Comparison of ENCODE assay signal across 8 cellular contexts in the genomic region with DNA sequence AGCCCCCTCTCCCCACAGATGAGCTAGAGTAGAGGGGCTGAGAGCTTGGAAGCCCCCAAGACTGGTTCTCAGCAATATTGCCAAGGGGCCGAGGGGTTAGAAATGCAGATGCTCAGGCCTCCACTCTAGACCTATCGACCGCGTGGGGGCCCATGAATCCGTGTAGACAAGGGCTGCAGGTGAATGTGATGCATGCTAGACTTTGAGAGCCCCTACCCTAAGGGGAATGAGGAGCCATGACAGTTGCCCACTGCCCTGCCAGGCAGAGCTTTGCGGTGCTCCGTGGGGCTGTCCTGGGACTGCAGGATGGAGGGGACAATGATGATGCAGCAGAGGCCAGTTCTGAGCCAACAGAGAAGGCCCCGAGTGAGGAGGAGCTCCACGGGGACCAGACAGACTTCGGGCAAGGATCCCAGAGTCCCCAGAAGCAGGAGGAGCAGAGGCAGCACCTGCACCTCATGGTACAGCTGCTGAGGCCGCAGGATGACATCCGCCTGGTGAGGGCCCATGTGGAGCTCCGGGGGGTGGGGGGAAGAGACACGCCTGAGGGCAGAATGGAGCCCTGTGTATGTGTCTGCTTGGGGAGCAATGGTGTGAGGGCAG. TPM values are rescaled to one million over a fixed set of nuclear protein-coding genes. Genes with fewer than 3 reads are reported as not detected.
DNase-seq lines count a peak whose midpoint lies in the region; ATAC-seq and TF ChIP-seq lines count a peak whose summit lies in the region.

No MANE protein-coding gene starts in this region.

- no peaks in the 10 kb centered on the region for H3K9me2 ChIP-seq in OCI-LY7 (ENCODE audit: insufficient read depth, low read length)

- BruUV-seq in Panc1 (replicated peaks; lab: Mats Ljungman, UMichigan) = TSS peak; percentile 54
- no TSS peak for BruUV-seq in OCI-LY7 (replicated peaks; lab: Mats Ljungman, UMichigan)

- H3K36me3 Mint-ChIP-seq in CD14-positive monocyte = peaks cover 41 to 69% of the 10 kb centered on the region in 2 donors

- no peak overlapping the region for H2AFZ ChIP-seq in OCI-LY7 (ENCODE audit: low read length)

- H3K9me3 Mint-ChIP-seq in CD14-positive monocyte = no peaks in the 10 kb centered on the region

- H3K4me3 ChIP-seq in Panc1 (ENCODE audit: low read depth in 2 of 2, low read length in 2 of 2) (peak overlapping the region; percentile 74 to 85), esophagus (ENCODE audit: low read depth in 1 of 2, low read length in 2 of 2) (peak overlapping the region; percentile 67 to 97), ovary (peak overlapping the region; percentile 61), OCI-LY7 (ENCODE audit: low read depth, low read length, poor library complexity, severe bottlenecking) (no peak overlapping the region)

- peak overlapping the region; percentile 83 for H3K27ac ChIP-seq in Panc1 (ENCODE audit: low read length)
- H3K27ac ChIP-seq in esophagus (ENCODE audit: low read depth in 2 of 2, low read length in 1 of 2) = peak overlapping the region; percentile 81 to 89
- H3K27ac ChIP-seq in ovary = peak overlapping the region in 1 of 2 donors; percentile 82
- no peak overlapping the region for H3K27ac ChIP-seq in OCI-LY7 (ENCODE audit: low read depth, low read length, poor library complexity, severe bottlenecking)

- CTCF ChIA-PET in Panc1 (lab: Charles Lee) = no interaction called here
- CTCF ChIA-PET in OCI-LY7 (lab: Charles Lee; ENCODE audit: unreplicated experiment) = interaction anchor here (0.6 kb wide), 1 partner anchor 11 kb away, joined by 4 read pairs; no protein-coding TSS in a partner anchor

- H3K36me3 ChIP-seq in Panc1 (ENCODE audit: control insufficient read depth, insufficient read depth, low read length) = no peaks in the 10 kb centered on the region; the same call in 1 of the 2 replicates
- peaks cover 15 to 49% of the 10 kb centered on the region in 2 donors for H3K36me3 ChIP-seq in esophagus (ENCODE audit: control insufficient read depth in 2 of 2, insufficient read depth in 2 of 2, low read length in 1 of 2)
- H3K36me3 ChIP-seq in ovary = no peaks in the 10 kb centered on the region
- peaks cover 71% of the 10 kb centered on the region for H3K36me3 ChIP-seq in OCI-LY7 (ENCODE audit: insufficient read depth, low read length)

- TF ChIP-seq POLR2A in ovary (IDR thresholded peaks at IDR 0.05) = no peak

- H3K27ac Mint-ChIP-seq in CD14-positive monocyte = peak overlapping the region in 2 of 7 donors; percentile 16 to 37

- TF ChIP-seq EP300 in ovary (IDR thresholded peaks at IDR 0.05) = no peak

- in situ Hi-C loops in Panc1 (cut with HindIII; ENCODE audit: low pct_unique_long_range_greater_than_20kb, low sequenced_read_pairs) = no loop called here

- H3K27me3 ChIP-seq in Panc1 (ENCODE audit: control insufficient read depth, insufficient read depth, low read length) (no peaks in the 10 kb centered on the region), esophagus (ENCODE audit: control insufficient read depth in 1 of 2, insufficient read depth in 2 of 2, low read length in 2 of 2) (no peaks in the 10 kb centered on the region), ovary (no peaks in the 10 kb centered on the region)

- TF ChIP-seq CTCF in CD14-positive monocyte (IDR thresholded peaks at IDR 0.05) (no peak), Panc1 (IDR thresholded peaks at IDR 0.05) (no peak), ovary (IDR thresholded peaks at IDR 0.05) (no peak), OCI-LY7 (conservative IDR thresholded peaks at IDR 0.05; ENCODE audit: low read length) (no peak)

- H3K27me3 Mint-ChIP-seq in CD14-positive monocyte (ENCODE audit: low read depth in 3 of 3) = no peaks in the 10 kb centered on the region

- H3K4me1 Mint-ChIP-seq in CD14-positive monocyte = peaks cover 46% of the 10 kb centered on the region

- H3K4me3 Mint-ChIP-seq in CD14-positive monocyte = peak overlapping the region; percentile 62 to 73

- intact Hi-C loops in CD14-positive monocyte (cut with micrococcal nuclease) (loop anchor here in 1 of 2 donors (5.0 kb wide), 1 partner anchor 37 kb away; a partner anchor contains a TSS), Panc1 (cut with micrococcal nuclease; ENCODE audit: unreplicated experiment) (no loop called here), ovary (cut with DNase I) (loop anchor here in 1 of 4 donors (5.0 kb wide), 1 partner anchor 32 kb away; no protein-coding TSS in a partner anchor), OCI-LY7 (cut with micrococcal nuclease; ENCODE audit: unreplicated experiment) (no loop called here)

- DNase-seq in CD14-positive monocyte (ENCODE audit: low spot score) = no peak
- no peak for DNase-seq in Panc1 (ENCODE audit: low read depth, low spot score)
- peak in 2 of 5 donors; percentile 20 to 33 for DNase-seq in ovary
- DNase-seq in OCI-LY7 (ENCODE audit: low spot score) = no peak
- DNase-seq in DMS79 treated with DMSO at 0.1 percent for 48 hours (lab: John Stamatoyannopoulos, UW) = no peak
- DNase-seq in stimulated activated naive CD4-positive, alpha-beta T cell treated with Interleukin-2 at 50 U/mL for 16 hours (lab: John Stamatoyannopoulos, UW) = no peak

- no peaks in the 10 kb centered on the region for H3K79me2 ChIP-seq in OCI-LY7 (ENCODE audit: insufficient read depth, low read depth, low read length)

- peaks cover 27% of the 10 kb centered on the region for H3K4me1 ChIP-seq in Panc1 (ENCODE audit: control insufficient read depth, insufficient read depth, low read length)
- peaks cover 9 to 29% of the 10 kb centered on the region in 2 donors for H3K4me1 ChIP-seq in esophagus (ENCODE audit: control insufficient read depth in 2 of 2, insufficient read depth in 2 of 2, low read length in 1 of 2)
- H3K4me1 ChIP-seq in ovary (ENCODE audit: insufficient read depth) = peaks cover 9% of the 10 kb centered on the region
- H3K4me1 ChIP-seq in OCI-LY7 (ENCODE audit: insufficient read depth, low read length, poor library complexity, severe bottlenecking) = no peaks in the 10 kb centered on the region

- WGBS in esophagus, 2 donors = 61 to 69% methylated on average over 14 of the region's 14 CpGs
- 76 to 87% (median 79%) methylated on average over 14 of the region's 14 CpGs for WGBS in ovary, 3 donors

- ATAC-seq in Panc1 (no peak), HG02885 (IDR thresholded peaks at IDR 0.05; ENCODE audit: poor library complexity, unreplicated experiment) (no peak)

- no peak overlapping the region for H3K4me2 ChIP-seq in OCI-LY7 (ENCODE audit: low read length)

- POLR2A ChIA-PET in Panc1 (lab: Charles Lee) = interaction anchor here (0.7 kb wide), 1 partner anchor 47 kb away, joined by 3 read pairs; no protein-coding TSS in a partner anchor
- POLR2A ChIA-PET in OCI-LY7 (lab: Charles Lee) = interaction anchor here (0.7 kb wide), 1 partner anchor 720 kb away, joined by 5 read pairs; no protein-coding TSS in a partner anchor

- no peaks in the 10 kb centered on the region for H3K9me3 ChIP-seq in Panc1 (ENCODE audit: control insufficient read depth, insufficient read depth, low read depth, low read length)
- H3K9me3 ChIP-seq in esophagus (ENCODE audit: control insufficient read depth in 2 of 2, insufficient read depth in 1 of 2, low read depth in 1 of 2, low read length in 1 of 2) = no peaks in the 10 kb centered on the region
- no peaks in the 10 kb centered on the region for H3K9me3 ChIP-seq in ovary
- no peaks in the 10 kb centered on the region for H3K9me3 ChIP-seq in OCI-LY7 (ENCODE audit: low read length)

- no peaks in the 10 kb centered on the region for H4K20me1 ChIP-seq in OCI-LY7 (ENCODE audit: insufficient read depth, low read length)

RNA-seq across cellular contexts. Expression of a gene that starts 1.3 kb away (rescaled TPM):
- polyA plus RNA-seq in CD14-positive monocyte = 1 to 10 TPM; 3.6 to 5.8 TPM
- 79.8 TPM for total RNA-seq in Panc1 (2021; ENCODE audit: unreplicated experiment)
- 82.6 TPM for polyA plus RNA-seq in Panc1 (2012; ENCODE audit: insufficient read length)
- polyA plus RNA-seq in esophagus = 10 to 100 TPM; 38.6 to 55.6 TPM
- total RNA-seq in ovary = 10 to 100 TPM; 37.9 to 69.9 (median 52.1) TPM
- 10 to 100 TPM; 18.1 to 32.1 TPM for polyA plus RNA-seq in ovary
- total RNA-seq in OCI-LY7 (2014; rRNA removed; shearing (Covaris generic)) = 8.4 and 9.2 TPM in 2 replicates
- total RNA-seq in OCI-LY7 (2022) = 18.5 and 22.0 TPM in 2 replicates

RNA-seq across cellular contexts. Expression of a gene that starts 15.5 kb away (rescaled TPM):
- polyA plus RNA-seq in CD14-positive monocyte (10 to 100 TPM in 1 of 2 donors, 1 to 10 TPM in 1; 9.1 to 10.3 TPM), esophagus (10 to 100 TPM; 36.8 to 87.3 TPM), ovary (10 to 100 TPM in 1 of 2 donors, 1 to 10 TPM in 1; 5.6 to 29.3 TPM)
- total RNA-seq in Panc1 (2021; ENCODE audit: unreplicated experiment) (76.5 TPM), ovary (10 to 100 TPM; 35.6 to 60.9 (median 44.6) TPM), OCI-LY7 (2022) (119 and 136 TPM in 2 replicates)
- polyA plus RNA-seq in Panc1 (2012; ENCODE audit: insufficient read length) = 55.6 TPM
- 101 and 136 TPM in 2 replicates for total RNA-seq in OCI-LY7 (2014; rRNA removed; shearing (Covaris generic))

RNA-seq across cellular contexts. Expression of a gene that starts 38.3 kb away (rescaled TPM):
- polyA plus RNA-seq in CD14-positive monocyte = 10 to 100 TPM; 34.9 to 43.0 TPM
- 103 TPM for total RNA-seq in Panc1 (2021; ENCODE audit: unreplicated experiment)
- polyA plus RNA-seq in Panc1 (2012; ENCODE audit: insufficient read length) = 192 TPM
- 10 to 100 TPM; 62.4 to 74.2 TPM for polyA plus RNA-seq in esophagus
- 10 to 100 TPM; 24.8 to 58.1 (median 49.0) TPM for total RNA-seq in ovary
- 10 to 100 TPM; 21.5 to 39.3 TPM for polyA plus RNA-seq in ovary
- total RNA-seq in OCI-LY7 (2014; rRNA removed; shearing (Covaris generic)) = 379 and 397 TPM in 2 replicates
- total RNA-seq in OCI-LY7 (2022) = 280 and 373 TPM in 2 replicates

RNA-seq across cellular contexts. Expression of a gene that starts 48.7 kb away (rescaled TPM):
- 100 to 1,000 TPM; 157 to 176 TPM for polyA plus RNA-seq in CD14-positive monocyte
- 78.7 TPM for total RNA-seq in Panc1 (2021; ENCODE audit: unreplicated experiment)
- polyA plus RNA-seq in Panc1 (2012; ENCODE audit: insufficient read length) = 119 TPM
- 100 to 1,000 TPM; 112 to 114 TPM for polyA plus RNA-seq in esophagus
- total RNA-seq in ovary = 10 to 100 TPM; 22.6 to 57.7 (median 47.2) TPM
- polyA plus RNA-seq in ovary = 10 to 100 TPM; 12.5 to 87.8 TPM
- 146 and 153 TPM in 2 replicates for total RNA-seq in OCI-LY7 (2014; rRNA removed; shearing (Covaris generic))
- total RNA-seq in OCI-LY7 (2022) = 160 and 171 TPM in 2 replicates
